ENCODE assay signal across 31 cellular contexts in the genomic region with DNA sequence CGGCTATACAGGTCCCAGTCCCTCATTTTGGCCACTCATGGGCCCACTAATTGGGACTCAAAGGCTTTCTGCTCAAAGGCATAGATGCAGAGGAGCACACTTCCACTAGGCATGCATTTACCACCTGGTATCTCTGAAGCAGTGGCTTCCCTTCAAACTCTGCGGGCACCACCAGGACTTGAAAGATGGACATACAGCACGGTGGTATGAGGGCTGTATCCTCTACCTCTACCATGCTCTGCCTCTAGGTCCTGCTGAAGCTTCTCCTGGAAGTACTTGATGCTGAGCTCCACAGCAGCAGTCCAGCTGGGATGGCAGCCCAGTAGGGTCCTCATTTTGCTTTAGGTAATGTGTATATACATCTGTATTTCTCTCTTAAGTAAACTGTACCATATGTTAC.
"Had no signal": no experiment of that assay in that cellular context is flagged by ENCODE, and none has a peak within 500 bp of the region (broad histone marks: within the 10 kb centered on the region; RNA-seq: fewer than 3 reads in every experiment).

No MANE protein-coding gene starts in this region.

- DNase-seq: naive B cell; naive thymus-derived CD8-positive, alpha-beta T cell; nephron progenitor cell; nucleus accumbens; ovary; posterior cingulate gyrus; psoas muscle; right cardiac atrium; right lobe of liver; sigmoid colon; small intestine; stimulated activated CD4-positive, alpha-beta T cell treated with anti-CD3 and anti-CD28 coated beads, Interleukin-15, amount 100 ng/mL, for 24 hours; stimulated activated CD4-positive, alpha-beta T cell treated with anti-CD3 and anti-CD28 coated beads, Interleukin-2, amount 100 ng/mL, for 24 hours; stimulated activated CD4-positive, alpha-beta T cell treated with anti-CD3 and anti-CD28 coated beads, Interleukin-2, amount 100 ng/mL, for 48 hours; stimulated activated CD4-positive, alpha-beta T cell treated with anti-CD3 and anti-CD28 coated beads, Interleukin-4, amount 100 ng/mL, for 24 hours; stimulated activated naive B cell treated with anti-CD40 and anti-IgM and Interleukin-4, amounts not matched to agents 10 μg/mL and 1 μg/mL and 100 μg/mL, for 72 hours; stimulated activated naive CD4-positive, alpha-beta T cell treated with Interleukin-2 at 50 U/mL for 16 hours; stomach; testis; tibial artery; transverse colon; upper lobe of left lung; uterus had no signal

- H3K27me3 Mint-ChIP-seq: naive B cell; naive thymus-derived CD8-positive, alpha-beta T cell; natural killer cell treated with Interleukin-12 subunit alpha and Interleukin-12 subunit beta and Interleukin-15 and Interleukin-18, amount 100 ng/mL, for 72 hours; progenitor cell of endocrine pancreas; stimulated activated naive B cell treated with anti-CD40 and anti-IgM and Interleukin-4, amounts not matched to agents 10 μg/mL and 1 μg/mL and 100 μg/mL, for 72 hours; stimulated activated naive CD8-positive, alpha-beta T cell treated with anti-CD3 and anti-CD28 coated beads, Interleukin-15, Interleukin-2, amounts not matched to agents 100 ng/mL and 50 ng/mL, for 24 hours had no signal

- H3K4me3 Mint-ChIP-seq: naive B cell; naive thymus-derived CD8-positive, alpha-beta T cell; natural killer cell treated with Interleukin-12 subunit alpha and Interleukin-12 subunit beta and Interleukin-15 and Interleukin-18, amount 100 ng/mL, for 72 hours; nephron progenitor cell; neural crest cell; stimulated activated effector memory CD8-positive, alpha-beta T cell treated with anti-CD3 and anti-CD28 coated beads, Interleukin-12 subunit alpha, Interleukin-12 subunit beta, amount 100 ng/mL, for 72 hours; stimulated activated naive B cell treated with anti-CD40 and anti-IgM and Interleukin-4, amounts not matched to agents 10 μg/mL and 1 μg/mL and 100 μg/mL, for 72 hours; stimulated activated naive CD8-positive, alpha-beta T cell treated with anti-CD3 and anti-CD28 coated beads, Interleukin-15, Interleukin-2, amounts not matched to agents 100 ng/mL and 50 ng/mL, for 24 hours had no signal

- H3K27ac ChIP-seq: neutrophil, ovary, parathyroid adenoma, psoas muscle, right lobe of liver, sigmoid colon, stomach, suprapubic skin, testis, tibial artery, transverse colon, upper lobe of left lung, uterus had no signal

- H3K9me3 Mint-ChIP-seq: naive B cell; naive thymus-derived CD8-positive, alpha-beta T cell; natural killer cell treated with Interleukin-12 subunit alpha and Interleukin-12 subunit beta and Interleukin-15 and Interleukin-18, amount 100 ng/mL, for 72 hours; nephron progenitor cell; neural crest cell; stimulated activated effector memory CD8-positive, alpha-beta T cell treated with anti-CD3 and anti-CD28 coated beads, Interleukin-12 subunit alpha, Interleukin-12 subunit beta, amount 100 ng/mL, for 72 hours; stimulated activated naive B cell treated with anti-CD40 and anti-IgM and Interleukin-4, amounts not matched to agents 10 μg/mL and 1 μg/mL and 100 μg/mL, for 72 hours; stimulated activated naive CD8-positive, alpha-beta T cell treated with anti-CD3 and anti-CD28 coated beads, Interleukin-15, Interleukin-2, amounts not matched to agents 100 ng/mL and 50 ng/mL, for 24 hours had no signal

- H3K36me3 Mint-ChIP-seq: natural killer cell treated with Interleukin-12 subunit alpha and Interleukin-12 subunit beta and Interleukin-15 and Interleukin-18, amount 100 ng/mL, for 72 hours had no signal

- H3K4me1 ChIP-seq: parathyroid adenoma, right lobe of liver, sigmoid colon, suprapubic skin, testis, tibial artery, uterus had no signal

- FAIRE-seq: small intestine had no signal

- H3K4me3 ChIP-seq: ovary, psoas muscle, right lobe of liver, sigmoid colon, stomach, suprapubic skin, testis, tibial artery, transverse colon, upper lobe of left lung, uterus had no signal

- H3K36me3 ChIP-seq: ovary, uterus had no signal

- ATAC-seq: naive thymus-derived CD8-positive, alpha-beta T cell; natural killer cell treated with Interleukin-12 subunit alpha and Interleukin-12 subunit beta and Interleukin-15 and Interleukin-18, amount 100 ng/mL, for 72 hours; psoas muscle; right cardiac atrium; right lobe of liver; stimulated activated effector memory CD8-positive, alpha-beta T cell treated with anti-CD3 and anti-CD28 coated beads, Interleukin-12 subunit alpha, Interleukin-12 subunit beta, amount 100 ng/mL, for 72 hours; stimulated activated naive B cell treated with anti-CD40 and anti-IgM and Interleukin-4, amounts not matched to agents 10 μg/mL and 1 μg/mL and 100 μg/mL, for 72 hours had no signal

- H3K4me1 Mint-ChIP-seq: nephron progenitor cell; stimulated activated effector memory CD8-positive, alpha-beta T cell treated with anti-CD3 and anti-CD28 coated beads, Interleukin-12 subunit alpha, Interleukin-12 subunit beta, amount 100 ng/mL, for 72 hours had no signal

- H3K27me3 ChIP-seq: neutrophil, ovary, right lobe of liver, sigmoid colon, stomach, suprapubic skin, testis, tibial artery, transverse colon, upper lobe of left lung, uterus had no signal

- H3K9me3 ChIP-seq: neutrophil, ovary, psoas muscle, right lobe of liver, sigmoid colon, stomach, suprapubic skin, testis, tibial artery, transverse colon, upper lobe of left lung, uterus had no signal

- H3K27ac Mint-ChIP-seq: naive thymus-derived CD8-positive, alpha-beta T cell; natural killer cell treated with Interleukin-12 subunit alpha and Interleukin-12 subunit beta and Interleukin-15 and Interleukin-18, amount 100 ng/mL, for 72 hours; nephron progenitor cell; progenitor cell of endocrine pancreas; stimulated activated effector memory CD8-positive, alpha-beta T cell treated with anti-CD3 and anti-CD28 coated beads, Interleukin-12 subunit alpha, Interleukin-12 subunit beta, amount 100 ng/mL, for 72 hours; stimulated activated naive B cell treated with anti-CD40 and anti-IgM and Interleukin-4, amounts not matched to agents 10 μg/mL and 1 μg/mL and 100 μg/mL, for 72 hours; stimulated activated naive CD8-positive, alpha-beta T cell treated with anti-CD3 and anti-CD28 coated beads, Interleukin-15, Interleukin-2, amounts not matched to agents 100 ng/mL and 50 ng/mL, for 24 hours had no signal
